16 cellular contexts compared by ENCODE assay signal in the genomic region with DNA sequence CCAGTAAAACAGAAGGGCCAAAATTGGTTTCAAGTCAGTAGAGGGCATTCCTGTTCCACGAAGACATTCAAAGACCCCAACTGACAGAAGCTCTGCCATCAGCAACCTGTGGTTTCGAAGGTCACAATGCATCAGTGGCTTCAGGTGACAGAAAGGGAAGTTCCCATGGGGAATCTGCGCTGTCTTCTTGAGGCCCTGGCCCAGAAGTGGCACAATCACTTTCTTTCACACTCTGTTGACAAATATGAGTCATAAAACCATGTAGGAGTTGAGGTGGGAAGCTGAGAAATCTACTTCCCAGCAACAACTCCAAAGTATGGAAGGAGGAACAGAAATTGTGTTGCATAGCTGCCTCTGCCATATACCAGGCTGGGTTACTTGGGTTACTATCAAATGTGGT.
DNase-seq lines count a peak whose midpoint lies in the region; ATAC-seq, FAIRE-seq and TF ChIP-seq lines count a peak whose summit lies in the region.
"Had no signal": no experiment of that assay in that cellular context is flagged by ENCODE, and none has a peak within 500 bp of the region (broad histone marks: within the 10 kb centered on the region; RNA-seq: fewer than 3 reads in every experiment).

No MANE protein-coding gene starts in this region.

- no peaks in the 10 kb centered on the region for H3K9me3 ChIP-seq in K562 (replicated peaks; ENCODE audit: control insufficient read depth, insufficient read depth, low read depth, low read length)
- H3K9me3 ChIP-seq: SK-N-SH had no signal

- no peaks in the 10 kb centered on the region for H3K79me2 ChIP-seq in K562 (ENCODE audit: control insufficient read depth, insufficient read depth, low read length)
- H3K79me2 ChIP-seq: parathyroid adenoma had no signal

- no peak overlapping the region for H3K4me2 ChIP-seq in K562 (ENCODE audit: insufficient read depth, low read length)
- H3K4me2 ChIP-seq: PC-9, SK-N-SH had no signal

- H3K27ac ChIP-seq in K562 (ENCODE audit: extremely low read depth, low read depth, low read length), result no peak overlapping the region
- H3K27ac ChIP-seq: parathyroid adenoma, PC-9 had no signal

- ATAC-seq in GM18858 (IDR thresholded peaks at IDR 0.05; ENCODE audit: unreplicated experiment) (peak; percentile 42), GM21717 (IDR thresholded peaks at IDR 0.05; ENCODE audit: unreplicated experiment) (peak; percentile 55), HG03103 (IDR thresholded peaks at IDR 0.05; ENCODE audit: low read depth, unreplicated experiment) (peak; percentile 36), K562 (no peak), HG03135 (IDR thresholded peaks at IDR 0.05; ENCODE audit: unreplicated experiment) (no peak)

- WGBS in K562 (ENCODE audit: insufficient coverage, low coverage, missing lambda C conversion rate), result 0% methylated on average over 3 of the region's 3 CpGs

- intact Hi-C loops in K562 (cut with micrococcal nuclease), result no loop called here

- POLR2A ChIA-PET in K562 (lab: Yijun Ruan, JAX), result no interaction called here

- no peak for FAIRE-seq in K562 (lab: Jason Lieb, UNC)
- FAIRE-seq: small intestine had no signal

- CTCF ChIA-PET in K562 (lab: Yijun Ruan, JAX; ENCODE audit: low intra/inter-chr PET ratio), result no interaction called here

- no peaks in the 10 kb centered on the region; a peak in 1 of 5 replicates for H3K4me1 ChIP-seq in K562 (replicated peaks in 1 of 2; ENCODE audit: control insufficient read depth in 2 of 2, insufficient read depth in 2 of 2, low read length in 2 of 2)
- H3K4me1 ChIP-seq: parathyroid adenoma had no signal

- no peak overlapping the region for H3K9ac ChIP-seq in K562 (ENCODE audit: insufficient read depth in 1 of 2, low read depth in 2 of 2, low read length in 2 of 2)
- H3K9ac ChIP-seq: parathyroid adenoma, SK-N-SH had no signal

- in situ Hi-C loops in K562 (cut with MboI), result no loop called here

- no TSS peak for BruUV-seq in K562 (replicated peaks; lab: Mats Ljungman, UMichigan)

- no peaks in the 10 kb centered on the region for H4K20me1 ChIP-seq in K562 (replicated peaks; ENCODE audit: control insufficient read depth, insufficient read depth, low read length)

- no peak for TF ChIP-seq CTCF in K562 (IDR thresholded peaks at IDR 0.05 in 2 of 3, conservative IDR thresholded peaks at IDR 0.05 in 1 of 3; ENCODE audit: insufficient read depth in 2 of 3, low read depth in 1 of 3, low read length in 3 of 3)

- TF ChIP-seq POLR2A in K562 (conservative IDR thresholded peaks at IDR 0.05), result no peak

- no peak for TF ChIP-seq EP300 in K562 (IDR thresholded peaks at IDR 0.05; ENCODE audit: low read length)

- H3K36me3 ChIP-seq in K562 (ENCODE audit: control insufficient read depth, insufficient read depth, low read length), result no peaks in the 10 kb centered on the region

- H2AFZ ChIP-seq in K562 (ENCODE audit: low read depth, low read length), result no peak overlapping the region
- H2AFZ ChIP-seq: parathyroid adenoma, PC-9 had no signal

- DNase-seq in K562 (ENCODE audit: extremely low read depth in 1 of 4, low spot score in 3 of 4) (peak in 1 of 4 experiments; percentile 3), NCI-H345 treated with DMSO at 0.1 percent for 48 hours (lab: John Stamatoyannopoulos, UW; ENCODE audit: unreplicated experiment) (no peak), LoVo (ENCODE audit: low spot score) (no peak), occipital lobe (lab: John Stamatoyannopoulos, UW) (no peak)
- DNase-seq: activated gamma-delta T cell, AML-193, NCI-H1436, NCI-H524 treated with DMSO at 0.1 percent for 48 hours, PC-9, SK-N-SH, small intestine had no signal

- no peak for TF ChIP-seq RAD21 in K562 (CRISPR knock-in tag; conservative IDR thresholded peaks at IDR 0.05 in 1 of 2, IDR thresholded peaks at IDR 0.05 in 1 of 2)

- H3K9me1 ChIP-seq in K562 (ENCODE audit: control insufficient read depth, insufficient read depth, low read length), result no peaks in the 10 kb centered on the region

- H3K27me3 ChIP-seq in K562 (ENCODE audit: control insufficient read depth in 2 of 2, insufficient read depth in 2 of 2, low read length in 2 of 2), result no peaks in the 10 kb centered on the region

- H3K4me3 ChIP-seq in K562, result no peak overlapping the region
- H3K4me3 ChIP-seq: PC-9 had no signal

TF ChIP-seq in K562, 482 proteins besides CTCF, POLR2A, EP300 and RAD21 (continues in another document):
- TF ChIP-seq, protein P1, sequence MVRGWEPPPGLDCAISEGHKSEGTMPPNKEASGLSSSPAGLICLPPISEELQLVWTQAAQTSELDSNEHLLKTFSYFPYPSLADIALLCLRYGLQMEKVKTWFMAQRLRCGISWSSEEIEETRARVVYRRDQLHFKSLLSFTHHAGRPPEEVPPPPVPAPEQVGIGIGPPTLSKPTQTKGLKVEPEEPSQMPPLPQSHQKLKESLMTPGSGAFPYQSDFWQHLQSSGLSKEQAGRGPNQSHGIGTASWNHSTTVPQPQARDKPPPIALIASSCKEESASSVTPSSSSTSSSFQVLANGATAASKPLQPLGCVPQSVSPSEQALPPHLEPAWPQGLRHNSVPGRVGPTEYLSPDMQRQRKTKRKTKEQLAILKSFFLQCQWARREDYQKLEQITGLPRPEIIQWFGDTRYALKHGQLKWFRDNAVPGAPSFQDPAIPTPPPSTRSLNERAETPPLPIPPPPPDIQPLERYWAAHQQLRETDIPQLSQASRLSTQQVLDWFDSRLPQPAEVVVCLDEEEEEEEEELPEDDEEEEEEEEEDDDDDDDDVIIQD (CRISPR knock-in tag; IDR thresholded peaks at IDR 0.05), result no peak
- TF ChIP-seq, protein P2, sequence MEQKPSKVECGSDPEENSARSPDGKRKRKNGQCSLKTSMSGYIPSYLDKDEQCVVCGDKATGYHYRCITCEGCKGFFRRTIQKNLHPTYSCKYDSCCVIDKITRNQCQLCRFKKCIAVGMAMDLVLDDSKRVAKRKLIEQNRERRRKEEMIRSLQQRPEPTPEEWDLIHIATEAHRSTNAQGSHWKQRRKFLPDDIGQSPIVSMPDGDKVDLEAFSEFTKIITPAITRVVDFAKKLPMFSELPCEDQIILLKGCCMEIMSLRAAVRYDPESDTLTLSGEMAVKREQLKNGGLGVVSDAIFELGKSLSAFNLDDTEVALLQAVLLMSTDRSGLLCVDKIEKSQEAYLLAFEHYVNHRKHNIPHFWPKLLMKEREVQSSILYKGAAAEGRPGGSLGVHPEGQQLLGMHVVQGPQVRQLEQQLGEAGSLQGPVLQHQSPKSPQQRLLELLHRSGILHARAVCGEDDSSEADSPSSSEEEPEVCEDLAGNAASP (IDR thresholded peaks at IDR 0.05), result no peak
- TF ChIP-seq FOXA3 (CRISPR knock-in tag; conservative IDR thresholded peaks at IDR 0.05 in 1 of 2, IDR thresholded peaks at IDR 0.05 in 1 of 2) (peak in 1 of 2 experiments; percentile 24; a peak in 1 of 4 replicates), ZNF436 (CRISPR knock-in tag; IDR thresholded peaks at IDR 0.05) (no peak), JUND (IDR thresholded peaks at IDR 0.05; ENCODE audit: borderline replicate concordance, low read depth, low read length) (peak; percentile 42; the same call in 1 of the 2 replicates), JUND (tag; IDR thresholded peaks at IDR 0.05; ENCODE audit: borderline replicate concordance, low read depth, low read length) (no peak; the same call in 2 of the 3 replicates), CBX8 (IDR thresholded peaks at IDR 0.05; ENCODE audit: borderline replicate concordance, extremely low read depth, low read depth, low read length, poor library complexity, severe bottlenecking) (no peak), NONO (IDR thresholded peaks at IDR 0.05; ENCODE audit: low read depth in 2 of 2, low read length in 1 of 2) (no peak), JUN (IDR thresholded peaks at IDR 0.05; ENCODE audit: borderline replicate concordance, low read depth, low read length) (0 out of 2 replicates have a peak, but pooled peaks have one; percentile 14), JUN (CRISPR knock-in tag; IDR thresholded peaks at IDR 0.05; ENCODE audit: borderline replicate concordance) (no peak), GATAD2A (IDR thresholded peaks at IDR 0.05) (no peak), ZNF146 (CRISPR knock-in tag; IDR thresholded peaks at IDR 0.05; ENCODE audit: unreplicated experiment) (no peak), CHD2 (IDR thresholded peaks at IDR 0.05; ENCODE audit: low read depth, low read length) (no peak), CTBP1 (IDR thresholded peaks at IDR 0.05; ENCODE audit: borderline replicate concordance) (peak; percentile 31; the same call in 1 of the 2 replicates), U2AF2 (optimal IDR thresholded peaks at IDR 0.05; ENCODE audit: low read depth, low read length) (no peak), ZNF121 (CRISPR knock-in tag; conservative IDR thresholded peaks at IDR 0.05) (no peak), RBM22 (IDR thresholded peaks at IDR 0.05; ENCODE audit: low read depth, low read length, poor library complexity, severe bottlenecking) (no peak), SUPT5H (IDR thresholded peaks at IDR 0.05) (no peak)
- TF ChIP-seq, protein P3, sequence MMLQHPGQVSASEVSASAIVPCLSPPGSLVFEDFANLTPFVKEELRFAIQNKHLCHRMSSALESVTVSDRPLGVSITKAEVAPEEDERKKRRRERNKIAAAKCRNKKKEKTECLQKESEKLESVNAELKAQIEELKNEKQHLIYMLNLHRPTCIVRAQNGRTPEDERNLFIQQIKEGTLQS (IDR thresholded peaks at IDR 0.05), result peak; percentile 18; the same call in 1 of the 2 replicates
- TF ChIP-seq, protein P3 (CRISPR knock-in tag; conservative IDR thresholded peaks at IDR 0.05), result no peak
- TF ChIP-seq, protein P4, sequence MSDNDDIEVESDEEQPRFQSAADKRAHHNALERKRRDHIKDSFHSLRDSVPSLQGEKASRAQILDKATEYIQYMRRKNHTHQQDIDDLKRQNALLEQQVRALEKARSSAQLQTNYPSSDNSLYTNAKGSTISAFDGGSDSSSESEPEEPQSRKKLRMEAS (CRISPR knock-in tag; IDR thresholded peaks at IDR 0.05), result no peak
- TF ChIP-seq, protein P5, sequence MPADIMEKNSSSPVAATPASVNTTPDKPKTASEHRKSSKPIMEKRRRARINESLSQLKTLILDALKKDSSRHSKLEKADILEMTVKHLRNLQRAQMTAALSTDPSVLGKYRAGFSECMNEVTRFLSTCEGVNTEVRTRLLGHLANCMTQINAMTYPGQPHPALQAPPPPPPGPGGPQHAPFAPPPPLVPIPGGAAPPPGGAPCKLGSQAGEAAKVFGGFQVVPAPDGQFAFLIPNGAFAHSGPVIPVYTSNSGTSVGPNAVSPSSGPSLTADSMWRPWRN (IDR thresholded peaks at IDR 0.05; ENCODE audit: low read depth), result no peak

Comparison
In these comparisons a context has a peak if more than half of its experiments do, and no peak if none do; other contexts are left out.
1. ATAC-seq: peak in GM18858 (single experiment), GM21717 (single experiment) and HG03103 (single experiment); none in K562 (single experiment) and HG03135 (single experiment).